In genomic region chr12:75724913-75725312, GRCh38 we compare ENCODE assay signal across 8 cellular contexts.
DNase-seq lines count a peak whose midpoint lies in the region; TF ChIP-seq lines count a peak whose summit lies in the region.

No MANE protein-coding gene starts in this region.

- H3K4me1 ChIP-seq in GM23248 (ENCODE audit: insufficient read depth) = peaks cover 51% of the 10 kb centered on the region

- peak overlapping the region; percentile 56 for H3K27ac ChIP-seq in GM23248

- H3K9me3 ChIP-seq in GM23248 (ENCODE audit: low read depth) = no peaks in the 10 kb centered on the region

- no peaks in the 10 kb centered on the region for H3K36me3 ChIP-seq in GM23248 (ENCODE audit: low read depth)

- in situ Hi-C loops in GM23248 (cut with MboI) = no loop called here

- no peaks in the 10 kb centered on the region for H3K36me3 Mint-ChIP-seq in immature natural killer cell

- H3K27me3 ChIP-seq in GM23248 (replicated peaks; ENCODE audit: insufficient read depth) = no peaks in the 10 kb centered on the region

- H3K4me3 ChIP-seq in GM23248 (peak overlapping the region; percentile 40), fibroblast of mammary gland (ENCODE audit: control insufficient read depth, low read depth, low read length) (no peak overlapping the region)

- H2AFZ ChIP-seq in GM23248 = no peak overlapping the region

- H3K4me3 Mint-ChIP-seq in immature natural killer cell = no peak overlapping the region

- H3K27ac Mint-ChIP-seq in immature natural killer cell = no peak overlapping the region

- H3K9ac ChIP-seq in GM23248 = no peak overlapping the region

- no peaks in the 10 kb centered on the region for H4K20me1 ChIP-seq in GM23248 (ENCODE audit: insufficient read depth)

- peaks cover 0 to 3% (median 0%) of the 10 kb centered on the region in 6 donors for H3K9me3 Mint-ChIP-seq in immature natural killer cell

- peaks cover 40% of the 10 kb centered on the region for H3F3A ChIP-seq in GM23248 (ENCODE audit: insufficient read depth)

- H3K79me2 ChIP-seq in GM23248 (ENCODE audit: insufficient read depth) = no peaks in the 10 kb centered on the region

- peaks cover 15% of the 10 kb centered on the region in 2 donors for H3K4me1 Mint-ChIP-seq in immature natural killer cell

- H3K27me3 Mint-ChIP-seq in immature natural killer cell (ENCODE audit: low read depth in 3 of 3) = peaks cover 0 to 2% (median 0%) of the 10 kb centered on the region in 3 donors

- TF ChIP-seq CTCF in fibroblast of mammary gland (conservative IDR thresholded peaks at IDR 0.05; ENCODE audit: control insufficient read depth, insufficient read depth, low read depth, low read length) = no peak

- peak; percentile 71 for DNase-seq in GM23248
- peak; percentile 87 for DNase-seq in NCI-H82 (lab: John Stamatoyannopoulos, UW)
- DNase-seq in fibroblast of mammary gland (ENCODE audit: low read depth) = peak; percentile 92
- DNase-seq in renal cortical epithelial cell (ENCODE audit: low read depth) = peak; percentile 35
- DNase-seq in KG1 (lab: John Stamatoyannopoulos, UW) = no peak
- no peak for DNase-seq in stimulated activated CD4-positive, alpha-beta T cell treated with anti-CD3 and anti-CD28 coated beads, Interleukin-15, amount 100 ng/mL, for 24 hours
- DNase-seq in stimulated activated CD8-positive, alpha-beta memory T cell treated with anti-CD3 and anti-CD28 coated beads, Interleukin-4, amount 100 ng/mL, for 48 hours = no peak
- no peak for DNase-seq in immature natural killer cell

- WGBS in GM23248 (ENCODE audit: low coverage in 1 of 2, low lambda C conversion rate in 2 of 2, missing lambda C conversion rate in 2 of 2), 2 experiments = 1 to 2% methylated on average over 5 of the region's 5 CpGs

- no peaks in the 10 kb centered on the region for H3K9me2 ChIP-seq in GM23248 (ENCODE audit: insufficient read depth)

- peak overlapping the region; percentile 49 for H3K4me2 ChIP-seq in GM23248 (ENCODE audit: unreplicated experiment)

Comparison
In these comparisons a context has a peak if more than half of its experiments do, and no peak if none do; other contexts are left out.
1. DNase-seq: peak in GM23248 (single experiment), NCI-H82 (single experiment), fibroblast of mammary gland (single experiment) and renal cortical epithelial cell (single experiment); none in KG1 (single experiment), stimulated activated CD4-positive, alpha-beta T cell treated with anti-CD3 and anti-CD28 coated beads, Interleukin-15, amount 100 ng/mL, for 24 hours (single experiment), stimulated activated CD8-positive, alpha-beta memory T cell treated with anti-CD3 and anti-CD28 coated beads, Interleukin-4, amount 100 ng/mL, for 48 hours (single experiment) and immature natural killer cell (0 of 3).